1 cellular context compared by ENCODE assay signal in the genomic region with DNA sequence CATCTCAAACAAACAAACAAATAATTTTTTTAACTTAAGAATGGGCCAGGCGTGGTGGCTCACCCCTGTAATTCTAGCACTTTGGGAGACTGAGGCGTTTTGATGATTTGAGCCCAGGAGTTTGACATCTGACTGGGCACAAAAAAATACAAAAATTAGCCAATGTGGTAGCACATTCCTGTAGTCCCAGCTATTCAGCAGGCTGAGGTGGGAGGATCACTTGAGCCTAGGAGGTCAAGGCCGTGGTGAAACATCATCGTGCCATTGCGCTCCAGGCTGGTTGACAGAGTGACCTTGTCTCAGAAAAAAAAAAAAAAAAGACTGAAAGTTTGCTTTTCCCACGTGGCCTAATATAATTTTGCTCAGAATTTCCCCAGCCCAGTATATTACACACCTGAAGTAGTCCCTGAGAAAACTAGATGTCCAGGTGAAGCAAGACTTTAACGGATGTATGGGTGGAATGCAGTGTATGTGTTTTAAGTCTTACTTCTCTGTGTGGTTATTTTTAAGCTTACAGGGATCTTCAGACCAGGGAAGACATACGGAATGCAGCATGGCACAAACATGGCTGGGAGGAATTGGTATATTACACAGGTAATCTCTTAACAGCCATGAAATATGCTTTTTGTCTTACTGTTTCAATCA.
TF ChIP-seq lines count a peak whose summit lies in the region.

No MANE protein-coding gene starts in this region.

TF ChIP-seq in HepG2, 621 proteins besides CTCF, POLR2A, EP300 and RAD21 (continued from another document):
- TF ChIP-seq, protein P1, sequence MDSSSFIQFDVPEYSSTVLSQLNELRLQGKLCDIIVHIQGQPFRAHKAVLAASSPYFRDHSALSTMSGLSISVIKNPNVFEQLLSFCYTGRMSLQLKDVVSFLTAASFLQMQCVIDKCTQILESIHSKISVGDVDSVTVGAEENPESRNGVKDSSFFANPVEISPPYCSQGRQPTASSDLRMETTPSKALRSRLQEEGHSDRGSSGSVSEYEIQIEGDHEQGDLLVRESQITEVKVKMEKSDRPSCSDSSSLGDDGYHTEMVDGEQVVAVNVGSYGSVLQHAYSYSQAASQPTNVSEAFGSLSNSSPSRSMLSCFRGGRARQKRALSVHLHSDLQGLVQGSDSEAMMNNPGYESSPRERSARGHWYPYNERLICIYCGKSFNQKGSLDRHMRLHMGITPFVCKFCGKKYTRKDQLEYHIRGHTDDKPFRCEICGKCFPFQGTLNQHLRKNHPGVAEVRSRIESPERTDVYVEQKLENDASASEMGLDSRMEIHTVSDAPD (CRISPR knock-in tag; IDR thresholded peaks at IDR 0.05): no peak
- TF ChIP-seq SOX13 (IDR thresholded peaks at IDR 0.05) (no peak), SOX13 (CRISPR knock-in tag; conservative IDR thresholded peaks at IDR 0.05 in 1 of 2, IDR thresholded peaks at IDR 0.05 in 1 of 2) (peak in 1 of 2 experiments; percentile 63; a peak in 1 of 4 replicates), ZNF263 (CRISPR knock-in tag; IDR thresholded peaks at IDR 0.05) (no peak), PHF21A (CRISPR knock-in tag; IDR thresholded peaks at IDR 0.05) (peak; percentile 91), NR2C2 (CRISPR knock-in tag; IDR thresholded peaks at IDR 0.05; ENCODE audit: borderline replicate concordance) (peak; percentile 91)
- TF ChIP-seq, protein P2, sequence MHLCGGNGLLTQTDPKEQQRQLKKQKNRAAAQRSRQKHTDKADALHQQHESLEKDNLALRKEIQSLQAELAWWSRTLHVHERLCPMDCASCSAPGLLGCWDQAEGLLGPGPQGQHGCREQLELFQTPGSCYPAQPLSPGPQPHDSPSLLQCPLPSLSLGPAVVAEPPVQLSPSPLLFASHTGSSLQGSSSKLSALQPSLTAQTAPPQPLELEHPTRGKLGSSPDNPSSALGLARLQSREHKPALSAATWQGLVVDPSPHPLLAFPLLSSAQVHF (CRISPR knock-in tag; IDR thresholded peaks at IDR 0.05): no peak
